18 cellular contexts compared by ENCODE assay signal in genomic region chr16:81107506-81107905, GRCh38. TPM values are rescaled to one million over a fixed set of nuclear protein-coding genes. Genes with fewer than 3 reads are reported as not detected.
DNase-seq lines count a peak whose midpoint lies in the region; ATAC-seq, FAIRE-seq and TF ChIP-seq lines count a peak whose summit lies in the region.
"Had no signal": no experiment of that assay in that cellular context is flagged by ENCODE, and none has a peak within 500 bp of the region (broad histone marks: within the 10 kb centered on the region; RNA-seq: fewer than 3 reads in every experiment).

No MANE protein-coding gene starts in this region.

- H3K4me3 ChIP-seq in HCT116 (replicated peaks in 1 of 2; ENCODE audit: low read depth in 1 of 2, low read length in 2 of 2), result no peak overlapping the region
- no peak overlapping the region for H3K4me3 ChIP-seq in GM12878
- H3K4me3 ChIP-seq: BLaER1, GM23338, MG63 had no signal

- intact Hi-C loops in HCT116 (cut with micrococcal nuclease) (no loop called here), GM12878 (cut with micrococcal nuclease; ENCODE audit: unreplicated experiment) (no loop called here)

- no peaks in the 10 kb centered on the region for H4K20me1 ChIP-seq in HCT116 (ENCODE audit: insufficient read depth)
- H4K20me1 ChIP-seq in GM12878 (ENCODE audit: control insufficient read depth, insufficient read depth), result no peaks in the 10 kb centered on the region
- H4K20me1 ChIP-seq: BLaER1 had no signal

- H3K27me3 Mint-ChIP-seq in type B pancreatic cell, result no peaks in the 10 kb centered on the region

- H3K9me3 ChIP-seq in HCT116 (ENCODE audit: control insufficient read depth in 1 of 2, insufficient read depth in 1 of 2, low read depth in 1 of 2, low read length in 2 of 2), result no peaks in the 10 kb centered on the region
- no peaks in the 10 kb centered on the region for H3K9me3 ChIP-seq in GM12878 (replicated peaks; ENCODE audit: control insufficient read depth, insufficient read depth, low read length)
- H3K9me3 ChIP-seq: BLaER1, MG63 had no signal

- no peaks in the 10 kb centered on the region for H3K9me2 ChIP-seq in HCT116 (ENCODE audit: insufficient read depth)

- no peak overlapping the region for H3K4me3 Mint-ChIP-seq in type B pancreatic cell
- H3K4me3 Mint-ChIP-seq: CD4-positive, alpha-beta T cell; GM23338; T-cell had no signal

- H3K4me1 ChIP-seq in HCT116 (ENCODE audit: control insufficient read depth in 1 of 2, insufficient read depth in 2 of 2, low read length in 2 of 2) (peaks cover 0 to 10% of the 10 kb centered on the region in 2 experiments; a peak in 1 of 4 replicates), GM12878 (ENCODE audit: control insufficient read depth, insufficient read depth, low read length) (no peaks in the 10 kb centered on the region)

- H3K27ac ChIP-seq in HCT116 (ENCODE audit: low read depth, low read length), result no peak overlapping the region
- no peak overlapping the region for H3K27ac ChIP-seq in GM12878 (ENCODE audit: control insufficient read depth, insufficient read depth)
- H3K27ac ChIP-seq: BLaER1 had no signal

- TF ChIP-seq POLR2A in HCT116 (IDR thresholded peaks at IDR 0.05; ENCODE audit: borderline replicate concordance, extremely low read depth, insufficient read depth, insufficient read length) (no peak), GM12878 (IDR thresholded peaks at IDR 0.05; ENCODE audit: low read depth, low read length) (no peak)

- TF ChIP-seq CTCF in HCT116 (IDR thresholded peaks at IDR 0.05 in 2 of 3, conservative IDR thresholded peaks at IDR 0.05 in 1 of 3; ENCODE audit: borderline replicate concordance in 1 of 3, insufficient read depth in 1 of 3, low read depth in 2 of 3, low read length in 2 of 3) (no peak), GM12878 (IDR thresholded peaks at IDR 0.05 in 2 of 3, conservative IDR thresholded peaks at IDR 0.05 in 1 of 3; ENCODE audit: control insufficient read depth in 2 of 3, extremely low read depth in 1 of 3, insufficient read depth in 1 of 3, low read depth in 3 of 3, low read length in 3 of 3) (no peak), type B pancreatic cell (conservative IDR thresholded peaks at IDR 0.05) (no peak)

- H3K9ac ChIP-seq in HCT116 (ENCODE audit: low read length), result no peak overlapping the region
- H3K9ac ChIP-seq in GM12878 (ENCODE audit: control insufficient read depth, insufficient read depth, low read length), result no peak overlapping the region
- H3K9ac ChIP-seq: BLaER1 had no signal

- no peaks in the 10 kb centered on the region for H3K36me3 ChIP-seq in HCT116 (ENCODE audit: control insufficient read depth in 1 of 2, insufficient read depth in 2 of 2, low read length in 2 of 2)
- no peaks in the 10 kb centered on the region for H3K36me3 ChIP-seq in GM12878 (ENCODE audit: control insufficient read depth in 2 of 2, insufficient read depth in 2 of 2, low read length in 1 of 2)
- H3K36me3 ChIP-seq: BLaER1, MG63 had no signal

- DNase-seq in HCT116 (ENCODE audit: low read depth, low spot score) (no peak), GM12878 (ENCODE audit: low read depth, low spot score) (no peak), kidney glomerular epithelial cell (lab: John Stamatoyannopoulos, UW) (peak; percentile 52), type B pancreatic cell (ENCODE audit: extremely low spot score, unreplicated experiment) (no peak), NCI-H748 treated with DMSO at 0.1 percent for 48 hours (lab: John Stamatoyannopoulos, UW) (no peak)
- DNase-seq: CD4-positive, alpha-beta T cell; DMS79; HCEC 1CT; MG63; NCI-H1417 treated with DMSO at 0.1 percent for 48 hours; NCI-H187; NCI-H446 treated with DMSO at 0.1 percent for 48 hours; T-cell had no signal

- TF ChIP-seq RAD21 in HCT116 (IDR thresholded peaks at IDR 0.05; ENCODE audit: low read depth), result no peak
- no peak for TF ChIP-seq RAD21 in GM12878 (IDR thresholded peaks at IDR 0.05; ENCODE audit: insufficient read depth, low read depth, low read length)

- H3K27ac Mint-ChIP-seq in type B pancreatic cell, result peak overlapping the region; percentile 41
- H3K27ac Mint-ChIP-seq: CD4-positive, alpha-beta T cell; GM23338; T-cell had no signal

- no peaks in the 10 kb centered on the region for H3K27me3 ChIP-seq in HCT116 (ENCODE audit: insufficient read depth, low read length)
- no peaks in the 10 kb centered on the region; a peak in 1 of 4 replicates for H3K27me3 ChIP-seq in GM12878 (replicated peaks in 1 of 2; ENCODE audit: control insufficient read depth in 2 of 2, insufficient read depth in 2 of 2, low read length in 1 of 2)
- H3K27me3 ChIP-seq: BLaER1, MG63 had no signal

- no peaks in the 10 kb centered on the region for H3K4me1 Mint-ChIP-seq in type B pancreatic cell (ENCODE audit: unreplicated experiment)
- H3K4me1 Mint-ChIP-seq: T-cell had no signal

- no peaks in the 10 kb centered on the region for H3K9me3 Mint-ChIP-seq in type B pancreatic cell
- H3K9me3 Mint-ChIP-seq: CD4-positive, alpha-beta T cell; T-cell had no signal

- WGBS in GM12878 (ENCODE audit: insufficient coverage, insufficient replicate concordance, low lambda C conversion rate, missing lambda C conversion rate), result 25% methylated on average over 11 of the region's 11 CpGs

- RAD21 ChIA-PET in HCT116 (lab: Charles Lee; ENCODE audit: low non-redundant PET in 1 of 2, low total read pairs in 2 of 2, uncharacterized antibody in 2 of 2, unreplicated experiment in 2 of 2) (no interaction called here), GM12878 (lab: Charles Lee; ENCODE audit: unreplicated experiment) (no interaction called here)

- no peak for TF ChIP-seq EP300 in GM12878 (IDR thresholded peaks at IDR 0.05; ENCODE audit: borderline replicate concordance in 1 of 2, control insufficient read depth in 1 of 2, low read depth in 2 of 2, low read length in 2 of 2)

- H3K36me3 Mint-ChIP-seq in type B pancreatic cell, result no peaks in the 10 kb centered on the region
- H3K36me3 Mint-ChIP-seq: T-cell had no signal

- SMC1A ChIA-PET in GM12878 (lab: Charles Lee; ENCODE audit: uncharacterized antibody, unreplicated experiment), result no interaction called here

- no peaks in the 10 kb centered on the region for H3K79me2 ChIP-seq in HCT116 (ENCODE audit: insufficient read depth, low read length)
- no peaks in the 10 kb centered on the region for H3K79me2 ChIP-seq in GM12878 (ENCODE audit: control insufficient read depth, insufficient read depth, low read length)

- no peak for FAIRE-seq in GM12878 (lab: Jason Lieb, UNC)

- POLR2A ChIA-PET in HCT116 (lab: Charles Lee) (no interaction called here), GM12878 (lab: Charles Lee) (no interaction called here)

- CTCF ChIA-PET in HCT116 (lab: Charles Lee) (no interaction called here), GM12878 (lab: Yijun Ruan, JAX) (interaction anchor here (0.9 kb wide), 1 partner anchor 31 kb away, joined by 3 read pairs; no protein-coding TSS in a partner anchor)

- H3K4me2 ChIP-seq in HCT116 (ENCODE audit: low read length) (no peak overlapping the region), GM12878 (ENCODE audit: control insufficient read depth, insufficient read depth) (no peak overlapping the region)
- H3K4me2 ChIP-seq: BLaER1, GM23338 had no signal

- H2AFZ ChIP-seq in HCT116 (ENCODE audit: low read depth, low read length, poor library complexity, severe bottlenecking) (no peak overlapping the region), GM12878 (ENCODE audit: control insufficient read depth, low read depth, low read length) (no peak overlapping the region)
- H2AFZ ChIP-seq: GM23338 had no signal

- BruUV-seq in HCT116 (replicated peaks; lab: Mats Ljungman, UMichigan) (no TSS peak), GM12878 (replicated peaks; lab: Mats Ljungman, UMichigan) (no TSS peak)

- ATAC-seq in HCT116 (peak; percentile 32; the same call in 1 of the 2 replicates), GM12878 (peak; percentile 46), HG02840 (IDR thresholded peaks at IDR 0.05; ENCODE audit: low FRiP score, unreplicated experiment) (no peak), HG03565 (IDR thresholded peaks at IDR 0.05; ENCODE audit: unreplicated experiment) (no peak)
- ATAC-seq: GM23338, SK-N-SH treated with all-trans-retinoic acid at 6 μM for 48 hours, T-cell had no signal

- in situ Hi-C loops in GM12878 (cut with MboI), result no loop called here

RNA-seq across cellular contexts. Expression of gene GCSH, which starts 11.3 kb away (rescaled TPM):
- total RNA-seq in HCT116 (2021; ENCODE audit: unreplicated experiment) (117 TPM), GM12878 (2014; rRNA removed) (23.9 and 27.0 TPM in 2 replicates), GM12878 (2014; rRNA removed; fragmentation: Illumina TruSeq; extraction: Trizol) (38.9 and 44.3 TPM in 2 replicates), GM12878 (2021) (27.1 and 30.9 TPM in 2 replicates), type B pancreatic cell (ENCODE audit: low replicate concordance) (39.6 and 50.8 TPM in 2 replicates)
- polyA plus RNA-seq in HCT116 (2012), result 24.1 and 29.7 TPM in 2 replicates
- 12.8 and 14.5 TPM in 2 replicates for total RNA-seq in GM12878 (2013; cell fraction: nucleolus; rRNA removed)
- 6.1 TPM for polyA plus RNA-seq in GM12878 (2011; ENCODE audit: low read depth)
- polyA plus RNA-seq in GM12878 (2011; rRNA removed) (27.3 and 55.1 TPM in 2 replicates), GM12878 (2014; fragmentation: Illumina TruSeq; extraction: Trizol) (47.6 and 60.6 TPM in 2 replicates), GM12878 (2014; fragmentation: Nextera tagmentation; extraction: Ambion mirVana) (10 to 100 TPM; 14.7 to 40.2 TPM), GM12878 (2014; rRNA removed) (38.3 TPM in 2 replicates), GM12878 (2016; fragmentation: Nextera tagmentation; extraction: Ambion mirVana) (100 to 1,000 TPM in 1 of 2 experiments, 10 to 100 TPM in 1; 98.5 to 108 TPM)
- 8.5 and 11.5 TPM in 2 replicates for polyA plus RNA-seq in GM12878 (2011; cell fraction: cytosol; rRNA removed)
- polyA plus RNA-seq in GM12878 (2011; cell fraction: nucleus; rRNA removed), result 6.1 and 8.4 TPM in 2 replicates
- polyA plus RNA-seq in GM12878 (2012), result 18.9 and 20.5 TPM in 2 replicates
- polyA minus RNA-seq in GM12878 (2011; rRNA and poly(A)+ RNA removed), result 1.8 and 3.9 TPM in 2 replicates
- polyA minus RNA-seq in GM12878 (2011; cell fraction: cytosol; rRNA and poly(A)+ RNA removed), result 4.7 and 8.6 TPM in 2 replicates
- polyA minus RNA-seq in GM12878 (2011; cell fraction: nucleus; rRNA and poly(A)+ RNA removed), result 2.4 and 4.4 TPM in 2 replicates

RNA-seq across cellular contexts. Expression of gene C16orf46, which starts 30.5 kb away (rescaled TPM):
- total RNA-seq in HCT116 (2021; ENCODE audit: unreplicated experiment), result 1.7 TPM
- polyA plus RNA-seq in HCT116 (2012), result 0.40 and 0.61 TPM in 2 replicates
- total RNA-seq in GM12878 (2013; cell fraction: nucleolus; rRNA removed), result 0.23 and 1.8 TPM in 2 replicates
- total RNA-seq in GM12878 (2014; rRNA removed), result 0.05 TPM in 1 of 2 replicates, not detected in the other
- total RNA-seq in GM12878 (2014; rRNA removed; fragmentation: Illumina TruSeq; extraction: Trizol), result not detected in 2 replicates
- not detected in 2 replicates for total RNA-seq in GM12878 (2021)
- polyA plus RNA-seq in GM12878 (2011; ENCODE audit: low read depth), result not detected
- polyA plus RNA-seq in GM12878 (2011; rRNA removed), result 0.22 and 0.23 TPM in 2 replicates
- 0.42 and 0.69 TPM in 2 replicates for polyA plus RNA-seq in GM12878 (2011; cell fraction: cytosol; rRNA removed)
- 0.10 and 0.34 TPM in 2 replicates for polyA plus RNA-seq in GM12878 (2011; cell fraction: nucleus; rRNA removed)
- polyA plus RNA-seq in GM12878 (2012), result 0.18 and 0.31 TPM in 2 replicates
- polyA plus RNA-seq in GM12878 (2014; fragmentation: Illumina TruSeq; extraction: Trizol), result 0.54 TPM in 1 of 2 replicates, not detected in the other
- under 1 TPM in 1 of 2 experiments, not detected in 1; 0.04 TPM for polyA plus RNA-seq in GM12878 (2014; fragmentation: Nextera tagmentation; extraction: Ambion mirVana)
- polyA plus RNA-seq in GM12878 (2014; rRNA removed), result 0.05 TPM in 1 of 2 replicates, not detected in the other
- polyA plus RNA-seq in GM12878 (2016; fragmentation: Nextera tagmentation; extraction: Ambion mirVana), result under 1 TPM; 0.06 to 0.46 TPM
- polyA minus RNA-seq in GM12878 (2011; rRNA and poly(A)+ RNA removed), result not detected in 2 replicates
- not detected in 2 replicates for polyA minus RNA-seq in GM12878 (2011; cell fraction: cytosol; rRNA and poly(A)+ RNA removed)
- 0.48 TPM in 1 of 2 replicates, not detected in the other for polyA minus RNA-seq in GM12878 (2011; cell fraction: nucleus; rRNA and poly(A)+ RNA removed)
- total RNA-seq in type B pancreatic cell (ENCODE audit: low replicate concordance), result 4.4 and 5.1 TPM in 2 replicates

Comparison
In these comparisons a context has a peak if more than half of its experiments do, and no peak if none do; other contexts are left out.
1. ATAC-seq: peak in HCT116 (single experiment) and GM12878 (single experiment); none in HG02840 (single experiment) and HG03565 (single experiment).